In genomic region chr5:102946414-102946813, GRCh38 we compare ENCODE assay signal across 9 cellular contexts.
"Had no signal": no experiment of that assay in that cellular context is flagged by ENCODE, and none has a peak within 500 bp of the region (broad histone marks: within the 10 kb centered on the region; RNA-seq: fewer than 3 reads in every experiment).

No MANE protein-coding gene starts in this region.

- H3K9me3 Mint-ChIP-seq: HFFc6, IgD-negative memory B cell had no signal

- H3K27ac Mint-ChIP-seq: HFFc6, IgD-negative memory B cell had no signal

- H3K9ac ChIP-seq: GM23248 had no signal

- H3K4me3 Mint-ChIP-seq: HFFc6, IgD-negative memory B cell had no signal

- H3K9me3 ChIP-seq: HAP-1 had no signal

- DNase-seq: GM23248, GOT3, H7, HFFc6 had no signal

- H3K4me3 ChIP-seq: GM23248, HAP-1 had no signal

- H3K4me1 Mint-ChIP-seq: IgD-negative memory B cell had no signal

- ATAC-seq: HCT116, HepG2 had no signal

- H3K27ac ChIP-seq: GM23248, HL-60 had no signal

- H3K36me3 ChIP-seq: HAP-1 had no signal

- H2AFZ ChIP-seq: GM23248 had no signal

- FAIRE-seq: HepG2 had no signal
